ENCODE assay signal across 14 cellular contexts in the genomic region with DNA sequence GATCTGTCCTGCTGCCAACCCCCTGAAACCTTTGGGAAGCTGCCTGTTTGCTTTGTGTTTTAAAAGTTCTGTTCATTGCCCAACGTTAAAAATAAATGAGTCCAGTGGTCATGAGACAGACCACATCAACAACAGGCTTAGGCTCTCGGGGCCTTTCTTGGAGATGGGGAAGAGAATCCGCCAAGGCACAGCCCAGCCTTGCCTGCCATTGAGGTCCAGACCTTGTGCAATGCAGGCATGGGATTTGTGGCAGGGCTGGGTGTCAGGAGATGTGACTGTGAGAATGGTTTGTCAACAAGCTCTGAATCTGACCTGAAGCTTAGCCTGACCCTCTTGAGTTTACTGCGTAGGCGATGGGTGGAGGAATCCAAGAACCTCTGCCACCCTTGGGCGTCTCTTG.
"Had no signal": no experiment of that assay in that cellular context is flagged by ENCODE, and none has a peak within 500 bp of the region (broad histone marks: within the 10 kb centered on the region; RNA-seq: fewer than 3 reads in every experiment).

No MANE protein-coding gene starts in this region.

- DNase-seq: activated CD4-positive, alpha-beta T cell treated with anti-CD3 and anti-CD28 coated beads, Interleukin-2, amount 10 ng/mL, durations not matched to agents 7 days and 5 days; activated naive CD4-positive, alpha-beta T cell; cerebellar nuclear complex; endodermal cell; foreskin keratinocyte; left colon; lower lobe of right lung; stimulated activated CD4-positive, alpha-beta T cell treated with anti-CD3 and anti-CD28 coated beads, Interleukin-2, amount 100 ng/mL, for 48 hours; stimulated activated naive CD4-positive, alpha-beta T cell had no signal

- H3K27me3 Mint-ChIP-seq: activated CD4-positive, alpha-beta T cell treated with anti-CD3 and anti-CD28 coated beads, Interleukin-2, amount 10 ng/mL, durations not matched to agents 7 days and 5 days had no signal

- H3K27ac Mint-ChIP-seq: activated CD4-positive, alpha-beta T cell treated with anti-CD3 and anti-CD28 coated beads, Interleukin-2, amount 10 ng/mL, durations not matched to agents 7 days and 5 days; endodermal cell; mesothelial cell of epicardium had no signal

- H3K9me3 ChIP-seq: ascending aorta, breast epithelium, heart left ventricle, lower lobe of right lung had no signal

- H3K4me3 Mint-ChIP-seq: activated CD4-positive, alpha-beta T cell treated with anti-CD3 and anti-CD28 coated beads, Interleukin-2, amount 10 ng/mL, durations not matched to agents 7 days and 5 days; endodermal cell; mesothelial cell of epicardium had no signal

- H3K27ac ChIP-seq: breast epithelium, foreskin keratinocyte, heart left ventricle, lower lobe of right lung had no signal

- H3K4me1 ChIP-seq: breast epithelium had no signal

- H3K9me3 Mint-ChIP-seq: activated CD4-positive, alpha-beta T cell treated with anti-CD3 and anti-CD28 coated beads, Interleukin-2, amount 10 ng/mL, durations not matched to agents 7 days and 5 days; endodermal cell; mesothelial cell of epicardium had no signal

- H3K4me3 ChIP-seq: heart left ventricle, lower lobe of right lung had no signal

- H3K27me3 ChIP-seq: ascending aorta, breast epithelium, foreskin keratinocyte, heart left ventricle had no signal

- FAIRE-seq: islet of Langerhans had no signal

- ATAC-seq: foreskin keratinocyte, heart left ventricle, left colon, lower lobe of right lung had no signal
